Comparison of ENCODE assay signal across 12 cellular contexts in the genomic region with DNA sequence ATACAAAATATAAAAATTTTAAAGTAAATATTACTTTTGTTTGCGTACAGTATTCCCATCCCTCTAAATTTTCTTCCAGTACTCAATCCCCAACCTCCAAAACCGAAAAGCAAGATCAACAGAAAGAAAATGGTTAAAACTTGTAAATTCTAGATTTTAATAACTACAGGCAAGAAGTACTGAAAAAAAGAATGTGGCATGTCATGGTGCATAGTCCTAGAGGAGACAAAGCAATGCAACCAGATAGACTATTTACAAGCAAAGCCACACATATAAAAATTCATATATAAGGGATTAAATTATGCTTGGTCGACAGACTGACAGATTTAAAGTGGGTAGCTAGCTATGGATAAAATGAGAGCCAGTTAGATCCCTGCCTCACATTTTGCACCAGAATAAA. TPM values are rescaled to one million over a fixed set of nuclear protein-coding genes. Genes with fewer than 3 reads are reported as not detected.
A peak's percentile ranks its signal among the peaks of the same experiment; 100 is the strongest.
DNase-seq lines count a peak whose midpoint lies in the region; ATAC-seq, FAIRE-seq and TF ChIP-seq lines count a peak whose summit lies in the region.
"Had no signal": no experiment of that assay in that cellular context is flagged by ENCODE, and none has a peak within 500 bp of the region (broad histone marks: within the 10 kb centered on the region; RNA-seq: fewer than 3 reads in every experiment).

No MANE protein-coding gene starts in this region.

- peak; percentile 16 for DNase-seq in H4 (ENCODE audit: low spot score)
- no peak for DNase-seq in PC-9
- no peak for DNase-seq in endothelial cell of umbilical vein (ENCODE audit: low read depth, low spot score)
- no peak for DNase-seq in NCI-H2107 (lab: John Stamatoyannopoulos, UW)
- no peak for DNase-seq in D341Med (ENCODE audit: low spot score)
- DNase-seq in right cardiac atrium, result no peak
- DNase-seq in activated effector memory CD4-positive, alpha-beta T cell treated with anti-CD3 and anti-CD28 coated beads, Interleukin-2, amount 50 U/mL, for 16 hours, result no peak
- DNase-seq: DMS79 treated with DMSO at 0.1 percent for 48 hours, NCI-H774, small intestine had no signal

- H3K36me3 ChIP-seq in ACC112 (ENCODE audit: insufficient read depth, low read length) (no peaks in the 10 kb centered on the region), PC-9 (ENCODE audit: low read depth) (no peaks in the 10 kb centered on the region), endothelial cell of umbilical vein (ENCODE audit: control insufficient read depth in 2 of 2, extremely low read depth in 1 of 2, insufficient read depth in 2 of 2, low read length in 2 of 2) (no peaks in the 10 kb centered on the region)
- H3K36me3 ChIP-seq: thoracic aorta had no signal

- intact Hi-C loops in PC-9 (cut with micrococcal nuclease; ENCODE audit: unreplicated experiment) (loop anchor here (5.0 kb wide), 2 partner anchors 1102 to 1117 kb away; a partner anchor contains a TSS), endothelial cell of umbilical vein (cut with micrococcal nuclease) (loop anchor here (5.0 kb wide), 3 partner anchors 242 to 1862 kb away; a partner anchor contains a TSS), right cardiac atrium (cut with DNase I) (no loop called here)

- CTCF ChIA-PET in PC-9 (lab: Charles Lee), result interaction anchor here (0.6 to 2.6 kb wide), 6 partner anchors 15 to 988 kb away, joined by 3 to 14 read pairs (median 4); a partner anchor contains a TSS
- CTCF ChIA-PET in endothelial cell of umbilical vein (lab: Charles Lee), result interaction anchor here (1.1 to 3.1 kb wide), 5 partner anchors 9 to 33 kb away, joined by 3 to 31 read pairs (median 9); a partner anchor contains a TSS

- H2AFZ ChIP-seq in ACC112 (ENCODE audit: low read length, unreplicated experiment) (no peak overlapping the region), PC-9 (no peak overlapping the region), endothelial cell of umbilical vein (ENCODE audit: low read depth, low read length) (no peak overlapping the region)

- H4K20me1 ChIP-seq in PC-9 (ENCODE audit: insufficient read depth) (no peaks in the 10 kb centered on the region), endothelial cell of umbilical vein (replicated peaks; ENCODE audit: control insufficient read depth, extremely low read depth, insufficient read depth, low read length) (no peaks in the 10 kb centered on the region)

- no peaks in the 10 kb centered on the region for H3K9me1 ChIP-seq in endothelial cell of umbilical vein (replicated peaks; ENCODE audit: control insufficient read depth, extremely low read depth, insufficient read depth, low read length)

- H3K79me2 ChIP-seq in ACC112 (ENCODE audit: control insufficient read depth, insufficient read depth, low read length, unreplicated experiment) (peaks cover 8% of the 10 kb centered on the region), PC-9 (ENCODE audit: low read depth) (peaks cover 5% of the 10 kb centered on the region; the same call in 1 of the 2 replicates), endothelial cell of umbilical vein (ENCODE audit: control insufficient read depth, insufficient read depth, low read length) (no peaks in the 10 kb centered on the region)

- H3K4me2 ChIP-seq in PC-9 (peak overlapping the region; percentile 98), endothelial cell of umbilical vein (ENCODE audit: insufficient read depth, low read length) (peak overlapping the region; percentile 29)

- H3K27ac ChIP-seq in ACC112 (ENCODE audit: low read depth, low read length) (peak overlapping the region; percentile 80), PC-9 (no peak overlapping the region), endothelial cell of umbilical vein (ENCODE audit: insufficient read depth, low read depth, low read length) (no peak overlapping the region), right cardiac atrium (ENCODE audit: low read length) (no peak overlapping the region)

- no peak for TF ChIP-seq POLR2A in endothelial cell of umbilical vein (IDR thresholded peaks at IDR 0.05; ENCODE audit: low read depth, low read length)

- BruUV-seq in PC-9 (replicated peaks; lab: Mats Ljungman, UMichigan) (no TSS peak), endothelial cell of umbilical vein (replicated peaks; lab: Mats Ljungman, UMichigan) (no TSS peak)

- H3K4me3 ChIP-seq in ACC112 (ENCODE audit: low read depth, low read length), result peak overlapping the region; percentile 85
- peak overlapping the region; percentile 81; the same call in 1 of the 2 replicates for H3K4me3 ChIP-seq in PC-9
- peak overlapping the region in 1 of 3 experiments; percentile 20 for H3K4me3 ChIP-seq in endothelial cell of umbilical vein (replicated peaks in 1 of 3; ENCODE audit: insufficient read depth in 1 of 3, low read depth in 1 of 3, low read length in 3 of 3)
- H3K4me3 ChIP-seq in right cardiac atrium (ENCODE audit: low read length), result no peak overlapping the region

- 58% methylated on average over 3 of the region's 3 CpGs for WGBS in right cardiac atrium

- H3K9ac ChIP-seq in endothelial cell of umbilical vein (replicated peaks; ENCODE audit: extremely low read depth, insufficient read depth, low read length), result peak overlapping the region; percentile 83

- FAIRE-seq in endothelial cell of umbilical vein (lab: Jason Lieb, UNC), result no peak
- FAIRE-seq: small intestine had no signal

- ATAC-seq in right cardiac atrium, result no peak

- peaks cover 37% of the 10 kb centered on the region for H3K4me1 ChIP-seq in ACC112 (ENCODE audit: control insufficient read depth, insufficient read depth, low read length, unreplicated experiment)
- H3K4me1 ChIP-seq in PC-9 (replicated peaks; ENCODE audit: insufficient read depth), result peaks cover 50% of the 10 kb centered on the region
- H3K4me1 ChIP-seq in endothelial cell of umbilical vein (ENCODE audit: control insufficient read depth, extremely low read depth, insufficient read depth, low read length), result peaks cover 38% of the 10 kb centered on the region
- peaks cover 2% of the 10 kb centered on the region for H3K4me1 ChIP-seq in right cardiac atrium (ENCODE audit: control insufficient read depth, insufficient read depth, low read length)

- H3K27me3 ChIP-seq in ACC112 (ENCODE audit: insufficient read depth, low read length) (no peaks in the 10 kb centered on the region), PC-9 (ENCODE audit: insufficient read depth, low read depth) (no peaks in the 10 kb centered on the region), endothelial cell of umbilical vein (ENCODE audit: control insufficient read depth in 2 of 2, insufficient read depth in 2 of 2, low read length in 2 of 2) (no peaks in the 10 kb centered on the region), right cardiac atrium (ENCODE audit: control insufficient read depth, insufficient read depth) (no peaks in the 10 kb centered on the region)

- POLR2A ChIA-PET in PC-9 (lab: Charles Lee; ENCODE audit: unreplicated experiment) (interaction anchor here (0.5 to 4.9 kb wide), 17 partner anchors 9 to 1862 kb away, joined by 3 to 78 read pairs (median 5); a partner anchor contains a TSS), endothelial cell of umbilical vein (lab: Charles Lee) (interaction anchor here (1.7 to 4.8 kb wide), 6 partner anchors 10 to 186 kb away, joined by 3 to 84 read pairs (median 26); a partner anchor contains a TSS)

- no peaks in the 10 kb centered on the region for H3K9me3 ChIP-seq in PC-9 (ENCODE audit: insufficient read depth, low read depth)
- H3K9me3 ChIP-seq in endothelial cell of umbilical vein (replicated peaks; ENCODE audit: control insufficient read depth, insufficient read depth, low read length), result no peaks in the 10 kb centered on the region
- H3K9me3 ChIP-seq in right cardiac atrium (ENCODE audit: control insufficient read depth, low read length), result no peaks in the 10 kb centered on the region
- H3K9me3 ChIP-seq: thoracic aorta had no signal

- peaks cover 52% of the 10 kb centered on the region for H3F3A ChIP-seq in PC-9 (ENCODE audit: insufficient read depth, low read depth)

- dilution Hi-C loops in endothelial cell of umbilical vein (cut with MboI; ENCODE audit: extremely low pct_ligation_motif_present, low sequenced_read_pairs), result no loop called here

- no peak for TF ChIP-seq CTCF in PC-9 (conservative IDR thresholded peaks at IDR 0.05)
- no peak for TF ChIP-seq CTCF in endothelial cell of umbilical vein (IDR thresholded peaks at IDR 0.05; ENCODE audit: extremely low read depth in 1 of 2, insufficient read depth in 1 of 2, low read depth in 1 of 2, low read length in 2 of 2)

- no peaks in the 10 kb centered on the region for H3K9me2 ChIP-seq in PC-9 (ENCODE audit: insufficient read depth)

TF ChIP-seq in endothelial cell of umbilical vein, 7 proteins besides CTCF, POLR2A, EP300 and RAD21:
- TF ChIP-seq GATA2 (IDR thresholded peaks at IDR 0.05; ENCODE audit: insufficient read depth, insufficient read length, low read depth, low read length) (no peak), FOS (IDR thresholded peaks at IDR 0.05; ENCODE audit: borderline replicate concordance, insufficient read depth, low read length) (no peak), JUN (IDR thresholded peaks at IDR 0.05; ENCODE audit: borderline replicate concordance, insufficient read depth, insufficient read length, low read depth) (no peak), EZH2 (IDR thresholded peaks at IDR 0.05; ENCODE audit: borderline replicate concordance, low read depth, low read length, severe bottlenecking) (no peak), POLR2AphosphoS5 (IDR thresholded peaks at IDR 0.05; ENCODE audit: insufficient read depth, low read depth, low read length) (no peak)
- TF ChIP-seq, protein P1, sequence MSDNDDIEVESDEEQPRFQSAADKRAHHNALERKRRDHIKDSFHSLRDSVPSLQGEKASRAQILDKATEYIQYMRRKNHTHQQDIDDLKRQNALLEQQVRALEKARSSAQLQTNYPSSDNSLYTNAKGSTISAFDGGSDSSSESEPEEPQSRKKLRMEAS (IDR thresholded peaks at IDR 0.05; ENCODE audit: insufficient read depth, insufficient read length), result no peak
TF ChIP-seq in endothelial cell of umbilical vein: peak in this region for 0.

RNA-seq across cellular contexts. Expression of a gene that starts 56.5 kb away (rescaled TPM):
- total RNA-seq in H4 (2014; rRNA removed; shearing (Covaris generic)), result 7.8 and 13.4 TPM in 2 replicates
- total RNA-seq in PC-9 (2021) (33.3 and 46.0 TPM in 2 replicates), endothelial cell of umbilical vein (5.6 and 6.3 TPM in 2 replicates), right cardiac atrium (10 to 100 TPM in 1 of 4 donors, 1 to 10 TPM in 3; 4.3 to 13.2 (median 8.4) TPM)
- polyA plus RNA-seq in endothelial cell of umbilical vein (5.4 and 8.1 TPM in 2 replicates), right cardiac atrium (5.3 TPM)
- 5.6 and 6.1 TPM in 2 replicates for polyA plus RNA-seq in endothelial cell of umbilical vein (2011; cell fraction: cytosol; rRNA removed)
- 8.0 and 9.1 TPM in 2 replicates for polyA plus RNA-seq in endothelial cell of umbilical vein (2011; cell fraction: nucleus; rRNA removed)
- polyA plus RNA-seq in endothelial cell of umbilical vein (2012), result 5.1 and 5.8 TPM in 2 replicates
- 8.0 and 18.5 TPM in 2 replicates for polyA minus RNA-seq in endothelial cell of umbilical vein
- 9.4 TPM for polyA minus RNA-seq in endothelial cell of umbilical vein (2011; cell fraction: cytosol; rRNA and poly(A)+ RNA removed)
- 3.7 and 3.9 TPM in 2 replicates for polyA minus RNA-seq in endothelial cell of umbilical vein (2011; cell fraction: nucleus; rRNA and poly(A)+ RNA removed)

Comparison
In these comparisons a context has a peak if more than half of its experiments do, and no peak if none do; other contexts are left out.
1. intact Hi-C loops: an anchor here in PC-9 (5.0 kb wide) and endothelial cell of umbilical vein (5.0 kb wide); none called in right cardiac atrium.